ENCODE assay signal across 8 cellular contexts in genomic region chr5:42858031-42858643, GRCh38. TPM values are rescaled to one million over a fixed set of nuclear protein-coding genes. Genes with fewer than 3 reads are reported as not detected.
A peak's percentile ranks its signal among the peaks of the same experiment; 100 is the strongest.
DNase-seq lines count a peak whose midpoint lies in the region; FAIRE-seq and TF ChIP-seq lines count a peak whose summit lies in the region.

No MANE protein-coding gene starts in this region.

- peak; percentile 95 for FAIRE-seq in H54 (lab: Jason Lieb, UNC)

- H3K36me3 ChIP-seq in adrenal gland (replicated peaks in 1 of 2) (no peaks in the 10 kb centered on the region), prostate gland (no peaks in the 10 kb centered on the region), Caco-2 (ENCODE audit: control insufficient read depth, insufficient read depth, low read length) (no peaks in the 10 kb centered on the region)

- H3K27me3 ChIP-seq in adrenal gland (no peaks in the 10 kb centered on the region), prostate gland (replicated peaks; ENCODE audit: insufficient read depth) (no peaks in the 10 kb centered on the region), Caco-2 (replicated peaks; ENCODE audit: control insufficient read depth, insufficient read depth, low read length) (no peaks in the 10 kb centered on the region)

- H3K27me3 Mint-ChIP-seq in Caco-2 (ENCODE audit: insufficient read depth, unreplicated experiment) = no peaks in the 10 kb centered on the region

- BruUV-seq in Caco-2 (replicated peaks; lab: Mats Ljungman, UMichigan) = no TSS peak

- no peak overlapping the region for H3K27ac Mint-ChIP-seq in Caco-2 (ENCODE audit: unreplicated experiment)

- no peaks in the 10 kb centered on the region for H3K9me3 ChIP-seq in adrenal gland (replicated peaks in 1 of 3)
- no peaks in the 10 kb centered on the region for H3K9me3 ChIP-seq in prostate gland
- peaks cover 7% of the 10 kb centered on the region; the same call in 1 of the 2 replicates for H3K9me3 ChIP-seq in Caco-2

- H3K4me3 Mint-ChIP-seq in Caco-2 (ENCODE audit: unreplicated experiment) = no peak overlapping the region

- intact Hi-C loops in adrenal gland (cut with DNase I) (no loop called here), prostate gland (cut with DNase I) (no loop called here), Caco-2 (cut with micrococcal nuclease; ENCODE audit: unreplicated experiment) (no loop called here)

- H3K27ac ChIP-seq in adrenal gland (peak overlapping the region in 3 of 5 donors; percentile 30 to 80 (median 62)), prostate gland (peak overlapping the region; percentile 46 to 75)

- DNase-seq in H54 (ENCODE audit: insufficient read length, low spot score) (no peak), adrenal gland (no peak), globus pallidus (ENCODE audit: low spot score) (peak; percentile 96), prostate gland (ENCODE audit: low spot score) (peak; percentile 27), activated gamma-delta T cell treated with Interleukin-2 at 50 U/mL for 16 hours (no peak), Caco-2 (no peak), NCI-H146 (lab: John Stamatoyannopoulos, UW) (no peak), GOT3 (lab: John Stamatoyannopoulos, UW) (no peak)

- TF ChIP-seq POLR2A in H54 (IDR thresholded peaks at IDR 0.05; ENCODE audit: low read depth, low read length) (no peak), adrenal gland (IDR thresholded peaks at IDR 0.05) (no peak), prostate gland (IDR thresholded peaks at IDR 0.05) (no peak)

- TF ChIP-seq CTCF in adrenal gland (IDR thresholded peaks at IDR 0.05) (no peak), prostate gland (IDR thresholded peaks at IDR 0.05) (no peak), Caco-2 (IDR thresholded peaks at IDR 0.05; ENCODE audit: insufficient read depth in 1 of 2, low read depth in 1 of 2, low read length in 1 of 2, severe bottlenecking in 1 of 2, unreplicated experiment in 1 of 2) (no peak)

- POLR2A ChIA-PET in Caco-2 (lab: Charles Lee) = no interaction called here

- CTCF ChIA-PET in Caco-2 (lab: Charles Lee) = no interaction called here

- WGBS in adrenal gland, 4 donors = 5 to 8% (median 5%) methylated on average over 1 of the region's 1 CpG
- WGBS in prostate gland = 4% methylated on average over 1 of the region's 1 CpG

- H3K4me3 ChIP-seq in adrenal gland (no peak overlapping the region), prostate gland (no peak overlapping the region), Caco-2 (ENCODE audit: low read depth, low read length) (no peak overlapping the region)

- H3K36me3 Mint-ChIP-seq in Caco-2 (ENCODE audit: insufficient read depth, unreplicated experiment) = no peaks in the 10 kb centered on the region

- H3K4me1 Mint-ChIP-seq in Caco-2 (ENCODE audit: low read depth, unreplicated experiment) = peaks cover 14% of the 10 kb centered on the region

- peaks cover 25% of the 10 kb centered on the region for H3K9me3 Mint-ChIP-seq in Caco-2 (ENCODE audit: unreplicated experiment)

- peaks cover 11 to 33% of the 10 kb centered on the region in 2 donors for H3K4me1 ChIP-seq in adrenal gland (replicated peaks in 1 of 2)
- H3K4me1 ChIP-seq in prostate gland (replicated peaks) = peaks cover 10% of the 10 kb centered on the region
- H3K4me1 ChIP-seq in Caco-2 = peaks cover 29% of the 10 kb centered on the region

RNA-seq across cellular contexts. Expression of gene SELENOP, which starts 46.4 kb away (rescaled TPM):
- 1,000 to 10,000 TPM in 3 of 8 donors, 100 to 1,000 TPM in 5; 562 to 1,654 (median 906) TPM for total RNA-seq in adrenal gland
- 100 to 1,000 TPM in 2 of 3 donors, 10 to 100 TPM in 1; 66.0 to 232 (median 127) TPM for polyA plus RNA-seq in adrenal gland
- total RNA-seq in prostate gland = 100 to 1,000 TPM; 228 to 503 TPM
- total RNA-seq in Caco-2 (2022) = 114 and 153 TPM in 2 replicates

Comparison
In these comparisons a context has a peak if more than half of its experiments do, and no peak if none do; other contexts are left out.
1. DNase-seq: peak in globus pallidus (single experiment) and prostate gland (single experiment); none in H54 (single experiment), adrenal gland (0 of 7), activated gamma-delta T cell treated with Interleukin-2 at 50 U/mL for 16 hours (single experiment), Caco-2 (0 of 2), NCI-H146 (single experiment) and GOT3 (single experiment).